ENCODE assay signal across 17 cellular contexts in genomic region chr12:45886685-45887084, GRCh38.
DNase-seq lines count a peak whose midpoint lies in the region; TF ChIP-seq lines count a peak whose summit lies in the region.
"Had no signal": no experiment of that assay in that cellular context is flagged by ENCODE, and none has a peak within 500 bp of the region (broad histone marks: within the 10 kb centered on the region; RNA-seq: fewer than 3 reads in every experiment).

No MANE protein-coding gene starts in this region.

- H3K4ac ChIP-seq in mesendoderm (ENCODE audit: low read depth, low read length), result no peak overlapping the region

- no peak overlapping the region for H3K4me2 ChIP-seq in mesendoderm (ENCODE audit: low read length)
- H3K4me2 ChIP-seq: A549; BLaER1 treated with 17β-estradiol and CSF1 and Interleukin-3, amounts not matched to agents 10 nM and 100 nM had no signal

- no peaks in the 10 kb centered on the region; the same call in 1 of the 2 replicates for H3K9me3 ChIP-seq in HAP-1
- H3K9me3 ChIP-seq: A549 had no signal

- no peak overlapping the region for H3K9ac ChIP-seq in mesendoderm (ENCODE audit: low read length)
- H3K9ac ChIP-seq: BLaER1 treated with 17β-estradiol and CSF1 and Interleukin-3, amounts not matched to agents 10 nM and 100 nM had no signal

- no peak overlapping the region for H2BK120ac ChIP-seq in mesendoderm (ENCODE audit: low read depth, low read length)

- H3K56ac ChIP-seq in mesendoderm (ENCODE audit: low read length), result no peak overlapping the region

- H2AK5ac ChIP-seq in mesendoderm (ENCODE audit: low read length), result no peak overlapping the region

- no peak overlapping the region for H3K27ac ChIP-seq in mesendoderm (ENCODE audit: low read depth, low read length)
- no peak overlapping the region for H3K27ac ChIP-seq in dorsolateral prefrontal cortex
- H3K27ac ChIP-seq: 22Rv1; A549; BLaER1 treated with 17β-estradiol and CSF1 and Interleukin-3, amounts not matched to agents 10 nM and 100 nM; C4-2B had no signal

- H3K36me3 ChIP-seq in HAP-1 (replicated peaks), result peaks cover 21% of the 10 kb centered on the region
- no peaks in the 10 kb centered on the region for H3K36me3 ChIP-seq in mesendoderm (ENCODE audit: control insufficient read depth, insufficient read depth, low read length)

- in situ Hi-C loops in HAP-1 (cut with MboI; ENCODE audit: low sequenced_read_pairs), result no loop called here

- H3K23ac ChIP-seq in mesendoderm (ENCODE audit: low read length), result no peak overlapping the region

- DNase-seq in ELF-1 (ENCODE audit: low read depth, low spot score) (peak; percentile 67), HAP-1 (ENCODE audit: low spot score in 2 of 2) (peak; percentile 3 to 31), mesendoderm (peak; percentile 31), NCI-H2029 (lab: John Stamatoyannopoulos, UW) (no peak), dorsolateral prefrontal cortex (no peak)
- DNase-seq: AML-193; Caco-2; Calu3; CD4-positive, alpha-beta T cell; CD8-positive, alpha-beta T cell; DMS79 treated with DMSO at 0.1 percent for 48 hours; GDM1 had no signal

- intact Hi-C loops in dorsolateral prefrontal cortex (cut with DNase I), result no loop called here

- no peaks in the 10 kb centered on the region for H3K79me1 ChIP-seq in mesendoderm (ENCODE audit: low read length)

- H4K8ac ChIP-seq in mesendoderm (ENCODE audit: low read depth, low read length), result no peak overlapping the region

- H3K4me3 ChIP-seq in HAP-1, result no peak overlapping the region
- H3K4me3 ChIP-seq in mesendoderm (ENCODE audit: low read length), result no peak overlapping the region
- H3K4me3 ChIP-seq in dorsolateral prefrontal cortex, result no peak overlapping the region
- H3K4me3 ChIP-seq: A549; BLaER1 treated with 17β-estradiol and CSF1 and Interleukin-3, amounts not matched to agents 10 nM and 100 nM; GM12878 had no signal

- no CpG with 5 or more reads among the region's 1 CpG for WGBS in mesendoderm (ENCODE audit: extremely low coverage, insufficient coverage, low lambda C conversion rate)

- no peak overlapping the region for H4K5ac ChIP-seq in mesendoderm (ENCODE audit: low read length)

- no peaks in the 10 kb centered on the region for H3K27me3 ChIP-seq in HAP-1 (ENCODE audit: low read depth)
- H3K27me3 ChIP-seq in mesendoderm (ENCODE audit: insufficient read depth, low read length, poor library complexity), result no peaks in the 10 kb centered on the region
- no peaks in the 10 kb centered on the region for H3K27me3 ChIP-seq in dorsolateral prefrontal cortex
- H3K27me3 ChIP-seq: BLaER1 treated with 17β-estradiol and CSF1 and Interleukin-3, amounts not matched to agents 10 nM and 100 nM had no signal

- H2BK5ac ChIP-seq in mesendoderm (ENCODE audit: low read length), result no peak overlapping the region

- H2BK15ac ChIP-seq in mesendoderm (replicated peaks; ENCODE audit: low read depth), result no peak overlapping the region

- H3K79me2 ChIP-seq in mesendoderm (ENCODE audit: control insufficient read depth, insufficient read depth, low read length), result no peaks in the 10 kb centered on the region

- H3K4me1 ChIP-seq in HAP-1, result peaks cover 3% of the 10 kb centered on the region; the same call in 1 of the 2 replicates
- no peaks in the 10 kb centered on the region for H3K4me1 ChIP-seq in mesendoderm (ENCODE audit: control insufficient read depth, low read depth, low read length)
- H3K4me1 ChIP-seq: Caco-2 had no signal

- H3K18ac ChIP-seq in mesendoderm (ENCODE audit: low read length), result no peak overlapping the region

- TF ChIP-seq CTCF in dorsolateral prefrontal cortex (IDR thresholded peaks at IDR 0.05 in 54 of 56, conservative IDR thresholded peaks at IDR 0.05 in 2 of 56; ENCODE audit: low read depth in 1 of 56, partially characterized antibody in 56 of 56), result no peak

Comparison
In these comparisons a context has a peak if more than half of its experiments do, and no peak if none do; other contexts are left out.
1. DNase-seq: peak in ELF-1 (single experiment), HAP-1 (2 of 2) and mesendoderm (single experiment); none in NCI-H2029 (single experiment) and dorsolateral prefrontal cortex (0 of 10).